ENCODE assay signal across 12 cellular contexts in genomic region chr11:87281496-87281895, GRCh38.
DNase-seq lines count a peak whose midpoint lies in the region; ATAC-seq, FAIRE-seq and TF ChIP-seq lines count a peak whose summit lies in the region.
"Had no signal": no experiment of that assay in that cellular context is flagged by ENCODE, and none has a peak within 500 bp of the region (broad histone marks: within the 10 kb centered on the region; RNA-seq: fewer than 3 reads in every experiment).

No MANE protein-coding gene starts in this region.

- peak; percentile 18; the same call in 1 of the 2 replicates for TF ChIP-seq CTCF in Panc1 (IDR thresholded peaks at IDR 0.05)
- TF ChIP-seq CTCF in fibroblast of lung (conservative IDR thresholded peaks at IDR 0.05 in 1 of 2, IDR thresholded peaks at IDR 0.05 in 1 of 2; ENCODE audit: low read depth in 1 of 2, low read length in 2 of 2): peak; percentile 21 to 35
- peak; percentile 53 for TF ChIP-seq CTCF in osteocyte (IDR thresholded peaks at IDR 0.05)

- H3K27ac ChIP-seq in Panc1 (ENCODE audit: low read length) (no peak overlapping the region), fibroblast of lung (ENCODE audit: insufficient read depth, low read length) (no peak overlapping the region)
- H3K27ac ChIP-seq: HL-60, vagina had no signal

- no peak overlapping the region for H3K27ac Mint-ChIP-seq in osteocyte (ENCODE audit: unreplicated experiment)
- H3K27ac Mint-ChIP-seq: activated T-helper 2 cell treated with anti-CD3 and anti-CD28 coated beads, Interferon-gamma antibody, Interleukin-2, Interleukin-4, amounts not matched to agents 10 μg/mL and 5 μg/mL and 100 μg/mL, durations not matched to agents 14 hours and 24 hours and 36 hours had no signal

- H3K79me2 ChIP-seq in fibroblast of lung (ENCODE audit: control insufficient read depth, insufficient read depth, low read length): no peaks in the 10 kb centered on the region

- H3K36me3 ChIP-seq in Panc1 (ENCODE audit: control insufficient read depth, insufficient read depth, low read length): no peaks in the 10 kb centered on the region
- no peaks in the 10 kb centered on the region for H3K36me3 ChIP-seq in fibroblast of lung (ENCODE audit: control insufficient read depth, insufficient read depth, low read length)
- H3K36me3 ChIP-seq: vagina had no signal

- in situ Hi-C loops in Panc1 (cut with HindIII; ENCODE audit: low pct_unique_long_range_greater_than_20kb, low sequenced_read_pairs): no loop called here

- no peaks in the 10 kb centered on the region for H3K27me3 Mint-ChIP-seq in osteocyte (ENCODE audit: unreplicated experiment)

- H2AFZ ChIP-seq in fibroblast of lung (ENCODE audit: low read length): no peak overlapping the region

- H3K4me1 ChIP-seq in Panc1 (ENCODE audit: control insufficient read depth, insufficient read depth, low read length) (no peaks in the 10 kb centered on the region), fibroblast of lung (ENCODE audit: control insufficient read depth, extremely low read depth, insufficient read depth, low read length) (no peaks in the 10 kb centered on the region)

- ATAC-seq in Panc1 (peak; percentile 68; the same call in 1 of the 2 replicates), GM19023 (IDR thresholded peaks at IDR 0.05; ENCODE audit: unreplicated experiment) (no peak)

- H3K4me3 ChIP-seq in Panc1 (ENCODE audit: low read depth in 2 of 2, low read length in 2 of 2): no peak overlapping the region
- no peak overlapping the region for H3K4me3 ChIP-seq in fibroblast of lung (replicated peaks in 1 of 4; ENCODE audit: control extremely low read depth in 1 of 4, insufficient read depth in 1 of 4, low read depth in 3 of 4, low read length in 4 of 4)
- H3K4me3 ChIP-seq: vagina had no signal

- H3K9me3 ChIP-seq in Panc1 (ENCODE audit: control insufficient read depth, insufficient read depth, low read depth, low read length): no peaks in the 10 kb centered on the region
- no peaks in the 10 kb centered on the region for H3K9me3 ChIP-seq in fibroblast of lung (ENCODE audit: control insufficient read depth, insufficient read depth, low read depth, low read length)
- H3K9me3 ChIP-seq: vagina had no signal

- no peak overlapping the region for H3K9ac ChIP-seq in fibroblast of lung (ENCODE audit: insufficient read depth, low read length)

- CTCF ChIA-PET in Panc1 (lab: Charles Lee): interaction anchor here (0.8 kb wide), 1 partner anchor 343 kb away, joined by 10 read pairs; no protein-coding TSS in a partner anchor

- H3K4me3 Mint-ChIP-seq in osteocyte (ENCODE audit: unreplicated experiment): no peak overlapping the region

- H3K27me3 ChIP-seq in Panc1 (ENCODE audit: control insufficient read depth, insufficient read depth, low read length) (no peaks in the 10 kb centered on the region), fibroblast of lung (ENCODE audit: control insufficient read depth, insufficient read depth, low read length) (no peaks in the 10 kb centered on the region)
- H3K27me3 ChIP-seq: vagina had no signal

- no peaks in the 10 kb centered on the region for H4K20me1 ChIP-seq in fibroblast of lung (ENCODE audit: control insufficient read depth, extremely low read depth, insufficient read depth, low read length)

- peak overlapping the region; percentile 8 for H3K4me2 ChIP-seq in fibroblast of lung (ENCODE audit: extremely low read depth, insufficient read depth, low read length)

- BruUV-seq in Panc1 (replicated peaks; lab: Mats Ljungman, UMichigan): no TSS peak

- no peak for DNase-seq in GM19239 (ENCODE audit: insufficient read length, low spot score)
- no peak for DNase-seq in Panc1 (ENCODE audit: low read depth, low spot score)
- DNase-seq in fibroblast of lung (ENCODE audit: low read depth in 2 of 2): peak in 1 of 2 donors; percentile 94
- DNase-seq in osteocyte (ENCODE audit: extremely low spot score, unreplicated experiment): no peak
- no peak for DNase-seq in cortex of kidney (lab: John Stamatoyannopoulos, UW)
- no peak for DNase-seq in NCI-H2227 (lab: John Stamatoyannopoulos, UW; ENCODE audit: unreplicated experiment)
- no peak for DNase-seq in COR-L47 (lab: John Stamatoyannopoulos, UW)
- DNase-seq: stimulated activated CD4-positive, alpha-beta T cell treated with anti-CD3 and anti-CD28 coated beads, Interleukin-15, amount 100 ng/mL, for 24 hours had no signal

- POLR2A ChIA-PET in Panc1 (lab: Charles Lee): no interaction called here

- intact Hi-C loops in Panc1 (cut with micrococcal nuclease; ENCODE audit: unreplicated experiment): loop anchor here (10.0 kb wide), 1 partner anchor 187 kb away; no protein-coding TSS in a partner anchor

- H3K4me1 Mint-ChIP-seq in osteocyte (ENCODE audit: unreplicated experiment): peaks cover 14% of the 10 kb centered on the region

- H3K9me3 Mint-ChIP-seq in osteocyte (ENCODE audit: unreplicated experiment): no peaks in the 10 kb centered on the region
- H3K9me3 Mint-ChIP-seq: activated T-helper 2 cell treated with anti-CD3 and anti-CD28 coated beads, Interferon-gamma antibody, Interleukin-2, Interleukin-4, amounts not matched to agents 10 μg/mL and 5 μg/mL and 100 μg/mL, durations not matched to agents 14 hours and 24 hours and 36 hours had no signal

- peak; percentile 11 for FAIRE-seq in GM19239 (lab: Jason Lieb, UNC)

- peaks cover 1% of the 10 kb centered on the region for H3K36me3 Mint-ChIP-seq in osteocyte (ENCODE audit: unreplicated experiment)
